ENCODE assay signal across 1 cellular context in genomic region chr1:163068716-163069115, GRCh38.
TF ChIP-seq lines count a peak whose summit lies in the region.

No MANE protein-coding gene starts in this region.

TF ChIP-seq in SK-N-SH, 30 proteins besides CTCF, POLR2A, EP300 and RAD21 (continued from another document):
- TF ChIP-seq ZBTB33 (IDR thresholded peaks at IDR 0.05; ENCODE audit: borderline replicate concordance, low read depth) (no peak), RXRA (IDR thresholded peaks at IDR 0.05; ENCODE audit: borderline replicate concordance, low read depth) (no peak), FOSL2 (IDR thresholded peaks at IDR 0.05; ENCODE audit: borderline replicate concordance, low read depth) (no peak), FOXM1 (IDR thresholded peaks at IDR 0.05; ENCODE audit: low read depth) (no peak), SMC3 (IDR thresholded peaks at IDR 0.05; ENCODE audit: low read depth, low read length) (no peak), POLR2AphosphoS5 (IDR thresholded peaks at IDR 0.05; ENCODE audit: low read depth, low read length) (no peak), REST (IDR thresholded peaks at IDR 0.05; ENCODE audit: low read depth, low read length) (no peak), TCF12 (IDR thresholded peaks at IDR 0.05) (no peak), MEF2A (IDR thresholded peaks at IDR 0.05; ENCODE audit: borderline replicate concordance, low read depth) (no peak), ELF1 (IDR thresholded peaks at IDR 0.05) (no peak), GABPA (IDR thresholded peaks at IDR 0.05; ENCODE audit: low read depth) (no peak), NFIC (IDR thresholded peaks at IDR 0.05; ENCODE audit: borderline replicate concordance) (no peak), NRF1 (IDR thresholded peaks at IDR 0.05; ENCODE audit: low read depth, low read length) (no peak), FOXJ3 (CRISPR knock-in tag; IDR thresholded peaks at IDR 0.05) (no peak)
